ENCODE assay signal across 11 cellular contexts in the genomic region with DNA sequence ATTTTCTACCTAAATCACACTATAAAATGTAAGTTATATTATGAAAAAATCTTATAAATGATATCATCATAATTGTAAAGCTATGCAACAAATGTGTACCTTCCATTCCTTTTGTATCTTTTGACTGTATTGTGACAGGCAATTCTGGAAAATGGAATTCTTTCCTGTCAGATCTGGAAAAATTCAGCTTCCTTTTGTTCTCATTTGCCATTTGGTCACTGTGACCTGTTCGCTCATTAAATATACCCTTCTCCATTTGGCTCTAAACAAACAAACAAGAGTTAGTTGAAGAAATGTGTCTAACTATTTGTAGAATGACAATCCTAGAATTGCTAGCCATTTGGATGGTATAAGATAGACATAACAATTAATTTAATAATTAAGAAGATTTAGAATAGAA.
"Had no signal": no experiment of that assay in that cellular context is flagged by ENCODE, and none has a peak within 500 bp of the region (broad histone marks: within the 10 kb centered on the region; RNA-seq: fewer than 3 reads in every experiment).

No MANE protein-coding gene starts in this region.

- DNase-seq: GM23248, GOT3, H7, H9, HCEC 1CT, HFFc6 had no signal

- H3K9ac ChIP-seq: GM23248 had no signal

- FAIRE-seq: H1, H54 had no signal

- H3K4me3 ChIP-seq: GM23248, GM23338, HAP-1 had no signal

- H3K36me3 ChIP-seq: HAP-1 had no signal

- H3K9me3 ChIP-seq: HAP-1 had no signal

- H3K4me1 ChIP-seq: HAP-1 had no signal

- H2AFZ ChIP-seq: GM23248, GM23338 had no signal

- H3K27ac ChIP-seq: GM23248 had no signal

- ATAC-seq: GM23338, HCT116 had no signal

- H3K4me2 ChIP-seq: GM23338 had no signal
